Comparison of ENCODE assay signal across 13 cellular contexts in the genomic region with DNA sequence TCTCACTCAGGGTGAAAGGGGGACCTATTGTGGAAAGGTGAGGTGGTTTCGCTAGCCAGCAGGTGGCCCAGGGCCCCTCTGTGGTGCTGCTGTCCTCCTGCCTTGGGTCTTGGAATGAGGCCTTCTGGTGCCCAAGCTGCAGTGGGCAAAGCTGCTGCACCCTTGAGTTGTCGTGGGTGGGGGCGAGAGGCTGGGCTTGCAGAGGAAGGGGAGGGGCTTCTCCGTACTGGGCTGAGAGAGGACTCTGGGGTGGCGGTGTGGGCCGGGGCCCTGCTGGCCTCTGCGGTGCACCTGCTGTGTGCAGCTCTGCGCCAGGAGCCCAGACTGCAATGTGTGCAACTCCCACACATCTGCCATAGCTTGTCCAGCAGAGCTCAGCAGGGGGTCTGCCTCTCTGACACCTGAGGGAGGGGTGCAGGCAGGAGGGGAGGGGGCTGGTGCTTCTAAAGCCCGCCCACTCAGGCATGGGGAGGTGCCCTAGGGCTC.
DNase-seq lines count a peak whose midpoint lies in the region; ATAC-seq lines count a peak whose summit lies in the region.
"Had no signal": no experiment of that assay in that cellular context is flagged by ENCODE, and none has a peak within 500 bp of the region (broad histone marks: within the 10 kb centered on the region; RNA-seq: fewer than 3 reads in every experiment).

No MANE protein-coding gene starts in this region.

- ATAC-seq in sciatic nerve (no peak), HG03565 (IDR thresholded peaks at IDR 0.05; ENCODE audit: unreplicated experiment) (no peak), GM21360 (IDR thresholded peaks at IDR 0.05; ENCODE audit: unreplicated experiment) (no peak)
- ATAC-seq: activated T-cell treated with anti-CD3 and anti-CD28 coated beads, Interleukin-2, amount 50 U/mL, for 72 hours; effector memory CD8-positive, alpha-beta T cell; GM12878 had no signal

- DNase-seq in activated effector memory CD4-positive, alpha-beta T cell treated with anti-CD3 and anti-CD28 coated beads, Interleukin-2, amount 50 U/mL, for 16 hours: peak; percentile 43
- no peak for DNase-seq in activated effector memory CD4-positive, alpha-beta T cell treated with Interleukin-2 at 50 U/mL for 16 hours
- DNase-seq in NCI-H510A treated with DMSO at 0.1 percent for 48 hours (lab: John Stamatoyannopoulos, UW) (peak; percentile 65), islet precursor cell (peak; percentile 43), sciatic nerve (ENCODE audit: low spot score) (peak; percentile 36), midbrain (lab: John Stamatoyannopoulos, UW) (no peak)
- DNase-seq: activated CD4-positive, alpha-beta T cell treated with anti-CD3 and anti-CD28 coated beads, Interleukin-2, amount 50 U/mL, for 4 hours; activated T-cell treated with anti-CD3 and anti-CD28 coated beads, Interleukin-2, amount 50 U/mL, for 72 hours; effector memory CD8-positive, alpha-beta T cell; KBM-7 had no signal

- intact Hi-C loops in sciatic nerve (cut with DNase I): no loop called here

Comparison
In these comparisons a context has a peak if more than half of its experiments do, and no peak if none do; other contexts are left out.
1. DNase-seq: peak in activated effector memory CD4-positive, alpha-beta T cell treated with anti-CD3 and anti-CD28 coated beads, Interleukin-2, amount 50 U/mL, for 16 hours (single experiment), NCI-H510A treated with DMSO at 0.1 percent for 48 hours (single experiment), islet precursor cell (single experiment) and sciatic nerve (single experiment); none in activated effector memory CD4-positive, alpha-beta T cell treated with Interleukin-2 at 50 U/mL for 16 hours (single experiment) and midbrain (single experiment).